In genomic region chr10:125820705-125821104, GRCh38 we compare ENCODE assay signal across 12 cellular contexts. TPM values are rescaled to one million over a fixed set of nuclear protein-coding genes. Genes with fewer than 3 reads are reported as not detected.
A peak's percentile ranks its signal among the peaks of the same experiment; 100 is the strongest.
DNase-seq lines count a peak whose midpoint lies in the region; ATAC-seq, FAIRE-seq and TF ChIP-seq lines count a peak whose summit lies in the region.
"Had no signal": no experiment of that assay in that cellular context is flagged by ENCODE, and none has a peak within 500 bp of the region (broad histone marks: within the 10 kb centered on the region; RNA-seq: fewer than 3 reads in every experiment).

No MANE protein-coding gene starts in this region.

- POLR2A ChIA-PET in HepG2 (lab: Yijun Ruan, JAX) = no interaction called here

- peaks cover 41% of the 10 kb centered on the region for H3K4me1 ChIP-seq in HepG2 (ENCODE audit: insufficient read depth, low read length)

- CTCF ChIA-PET in HepG2 (lab: Yijun Ruan, JAX; ENCODE audit: low intra/inter-chr PET ratio, low total read pairs) = no interaction called here

- no peak overlapping the region for H3K4me3 ChIP-seq in HepG2 (replicated peaks in 1 of 3; ENCODE audit: insufficient read depth in 1 of 3, low read depth in 2 of 3, low read length in 3 of 3)
- H3K4me3 ChIP-seq: lower lobe of right lung had no signal

- no peaks in the 10 kb centered on the region; a peak in 1 of 5 replicates for H3K27me3 ChIP-seq in HepG2 (ENCODE audit: control insufficient read depth in 1 of 2, insufficient read depth in 2 of 2, low read length in 2 of 2)

- 44% methylated on average over 1 of the region's 1 CpG for WGBS in HepG2 (ENCODE audit: low lambda C conversion rate)

- no TSS peak for BruUV-seq in HepG2 (replicated peaks; lab: Mats Ljungman, UMichigan)

- DNase-seq in HepG2 (ENCODE audit: low spot score) = no peak
- DNase-seq in activated gamma-delta T cell (lab: John Stamatoyannopoulos, UW) = no peak
- DNase-seq in DMS53 treated with DMSO at 0.1 percent for 48 hours (lab: John Stamatoyannopoulos, UW; ENCODE audit: unreplicated experiment) = no peak
- no peak for DNase-seq in left colon
- DNase-seq in inferior parietal cortex (ENCODE audit: extremely low spot score) = no peak
- DNase-seq: activated CD4-positive, alpha-beta T cell treated with anti-CD3 and anti-CD28 coated beads, Interleukin-2, amount 10 ng/mL, durations not matched to agents 7 days and 5 days; HFFc6; lower lobe of right lung; NCI-H1092 had no signal

- TF ChIP-seq RAD21 in HepG2 (CRISPR knock-in tag; IDR thresholded peaks at IDR 0.05) = no peak

- H3K79me2 ChIP-seq in HepG2 (ENCODE audit: insufficient read depth, low read length) = peaks cover 32% of the 10 kb centered on the region

- H2AFZ ChIP-seq in HepG2 (ENCODE audit: low read length) = no peak overlapping the region

- no peak for FAIRE-seq in HepG2 (lab: Jason Lieb, UNC)

- peaks cover 0 to 5% of the 10 kb centered on the region in 2 experiments; a peak in 3 of 5 replicates for H3K36me3 ChIP-seq in HepG2 (replicated peaks in 1 of 2; ENCODE audit: control insufficient read depth in 1 of 2, insufficient read depth in 2 of 2, low read length in 2 of 2)

- TF ChIP-seq POLR2A in HepG2 (IDR thresholded peaks at IDR 0.05; ENCODE audit: insufficient read depth in 1 of 2, low read depth in 2 of 2, low read length in 2 of 2) = no peak

- ATAC-seq in GM18870 (IDR thresholded peaks at IDR 0.05; ENCODE audit: unreplicated experiment) (peak; percentile 76), GM21526 (IDR thresholded peaks at IDR 0.05; ENCODE audit: low FRiP score, unreplicated experiment) (peak; percentile 50), HG03159 (IDR thresholded peaks at IDR 0.05; ENCODE audit: unreplicated experiment) (peak; percentile 48), HepG2 (no peak; the same call in 2 of the 3 replicates), left colon (no peak)
- ATAC-seq: lower lobe of right lung had no signal

- H3K9me3 ChIP-seq in HepG2 (ENCODE audit: low read length) = no peaks in the 10 kb centered on the region
- H3K9me3 ChIP-seq: lower lobe of right lung had no signal

- peak overlapping the region; percentile 10 for H3K27ac ChIP-seq in HepG2 (ENCODE audit: extremely low read length, insufficient read depth, low read length)
- H3K27ac ChIP-seq: lower lobe of right lung had no signal

- H3K4me2 ChIP-seq in HepG2 (ENCODE audit: low read depth, low read length) = no peak overlapping the region

- in situ Hi-C loops in HepG2 (cut with HindIII; ENCODE audit: extremely low pct_ligation_motif_present, low pct_unique_long_range_greater_than_20kb) = no loop called here

- TF ChIP-seq EP300 in HepG2 (IDR thresholded peaks at IDR 0.05; ENCODE audit: low read depth in 2 of 2, low read length in 2 of 2) (no peak), HepG2 (CRISPR knock-in tag; IDR thresholded peaks at IDR 0.05; ENCODE audit: borderline replicate concordance) (no peak)

- intact Hi-C loops in HepG2 (cut with micrococcal nuclease; ENCODE audit: unreplicated experiment) (loop anchor here (10.0 kb wide), 2 partner anchors 46 to 76 kb away; partner anchors contain the start of gene MMP21), left colon (cut with DNase I, micrococcal nuclease) (no loop called here)

- TF ChIP-seq CTCF in HepG2 (CRISPR knock-in tag; IDR thresholded peaks at IDR 0.05) = no peak

- no peak overlapping the region for H3K9ac ChIP-seq in HepG2 (ENCODE audit: insufficient read depth, low read depth, low read length)

- peaks cover 10% of the 10 kb centered on the region; the same call in 1 of the 2 replicates for H4K20me1 ChIP-seq in HepG2 (ENCODE audit: insufficient read depth, low read length)

TF ChIP-seq in HepG2, 621 proteins besides CTCF, POLR2A, EP300 and RAD21 (continues in another document):
- no peak for TF ChIP-seq ZFYVE20 (CRISPR knock-in tag; IDR thresholded peaks at IDR 0.05; ENCODE audit: borderline replicate concordance, low read depth)
- no peak for TF ChIP-seq ZFP90 (CRISPR knock-in tag; IDR thresholded peaks at IDR 0.05; ENCODE audit: borderline replicate concordance)
- no peak for TF ChIP-seq SNRNP70 (IDR thresholded peaks at IDR 0.05; ENCODE audit: low read depth, low read length)
- TF ChIP-seq JUNB (CRISPR knock-in tag; IDR thresholded peaks at IDR 0.05; ENCODE audit: borderline replicate concordance) = no peak
- no peak for TF ChIP-seq ZNF296 (CRISPR knock-in tag; conservative IDR thresholded peaks at IDR 0.05)
- TF ChIP-seq PRMT3 (CRISPR knock-in tag; IDR thresholded peaks at IDR 0.05; ENCODE audit: borderline replicate concordance, low read depth) = no peak

RNA-seq across cellular contexts. Expression of gene UROS, which starts 2.4 kb away (rescaled TPM):
- 48.2 and 49.9 TPM in 2 replicates for total RNA-seq in HepG2 (2016; rRNA removed; fragmentation: Illumina TruSeq; extraction: Trizol)
- 146 and 149 TPM in 2 replicates for total RNA-seq in HepG2 (2016; cell fraction: cytosol; rRNA removed; fragmentation: Illumina TruSeq; extraction: Trizol; ENCODE audit: low read depth)
- total RNA-seq in HepG2 (2016; cell fraction: insoluble cytoplasmic fraction; rRNA removed; fragmentation: Illumina TruSeq; extraction: Trizol) = 43.7 and 49.8 TPM in 2 replicates
- 133 and 145 TPM in 2 replicates for total RNA-seq in HepG2 (2016; cell fraction: membrane; rRNA removed; fragmentation: Illumina TruSeq; extraction: Trizol)
- total RNA-seq in HepG2 (2016; cell fraction: nucleus; rRNA removed; fragmentation: Illumina TruSeq; extraction: Trizol) = 33.8 and 39.7 TPM in 2 replicates
- 14.8 and 17.2 TPM in 2 replicates for polyA plus RNA-seq in HepG2 (2011; rRNA removed)
- 12.7 and 13.9 TPM in 2 replicates for polyA plus RNA-seq in HepG2 (2011; cell fraction: cytosol; rRNA removed)
- 25.0 and 27.9 TPM in 2 replicates for polyA plus RNA-seq in HepG2 (2011; cell fraction: nucleus; rRNA removed)
- polyA plus RNA-seq in HepG2 (2012) = 11.1 and 18.4 TPM in 2 replicates
- polyA plus RNA-seq in HepG2 (2016; cell fraction: cytosol; fragmentation: Illumina TruSeq; extraction: Trizol; ENCODE audit: low read depth) = 141 and 146 TPM in 2 replicates
- 42.6 and 42.7 TPM in 2 replicates for polyA plus RNA-seq in HepG2 (2016; cell fraction: insoluble cytoplasmic fraction; fragmentation: Illumina TruSeq; extraction: Trizol; ENCODE audit: low read depth)
- 116 and 117 TPM in 2 replicates for polyA plus RNA-seq in HepG2 (2016; cell fraction: membrane; fragmentation: Illumina TruSeq; extraction: Trizol; ENCODE audit: low read depth)
- polyA plus RNA-seq in HepG2 (2016; cell fraction: nucleus; fragmentation: Illumina TruSeq; extraction: Trizol; ENCODE audit: insufficient read depth, low read depth) = 42.4 and 49.6 TPM in 2 replicates
- 17.0 and 51.4 TPM in 2 replicates for polyA minus RNA-seq in HepG2 (2011; rRNA and poly(A)+ RNA removed; ENCODE audit: low replicate concordance)
- 7.4 and 8.4 TPM in 2 replicates for polyA minus RNA-seq in HepG2 (2011; cell fraction: cytosol; rRNA and poly(A)+ RNA removed)
- polyA minus RNA-seq in HepG2 (2011; cell fraction: nucleus; rRNA and poly(A)+ RNA removed) = 25.8 and 34.6 TPM in 2 replicates
- total RNA-seq in left colon = 10 to 100 TPM; 21.7 to 30.5 TPM

RNA-seq across cellular contexts. Expression of gene BCCIP, which starts 2.6 kb away (rescaled TPM):
- total RNA-seq in HepG2 (2016; rRNA removed; fragmentation: Illumina TruSeq; extraction: Trizol) (132 and 213 TPM in 2 replicates), left colon (10 to 100 TPM; 31.4 to 34.4 TPM)
- 17.4 and 24.2 TPM in 2 replicates for total RNA-seq in HepG2 (2016; cell fraction: cytosol; rRNA removed; fragmentation: Illumina TruSeq; extraction: Trizol; ENCODE audit: low read depth)
- total RNA-seq in HepG2 (2016; cell fraction: insoluble cytoplasmic fraction; rRNA removed; fragmentation: Illumina TruSeq; extraction: Trizol) = 136 and 219 TPM in 2 replicates
- total RNA-seq in HepG2 (2016; cell fraction: membrane; rRNA removed; fragmentation: Illumina TruSeq; extraction: Trizol) = 40.5 and 51.6 TPM in 2 replicates
- total RNA-seq in HepG2 (2016; cell fraction: nucleus; rRNA removed; fragmentation: Illumina TruSeq; extraction: Trizol) = 63.3 and 64.0 TPM in 2 replicates
- 26.7 and 37.0 TPM in 2 replicates for polyA plus RNA-seq in HepG2 (2011; rRNA removed)
- 14.9 and 21.5 TPM in 2 replicates for polyA plus RNA-seq in HepG2 (2011; cell fraction: cytosol; rRNA removed)
- polyA plus RNA-seq in HepG2 (2011; cell fraction: nucleus; rRNA removed) = 7.8 and 12.0 TPM in 2 replicates
- polyA plus RNA-seq in HepG2 (2012) = 64.4 and 87.4 TPM in 2 replicates
- 14.5 and 16.3 TPM in 2 replicates for polyA plus RNA-seq in HepG2 (2016; cell fraction: cytosol; fragmentation: Illumina TruSeq; extraction: Trizol; ENCODE audit: low read depth)
- polyA plus RNA-seq in HepG2 (2016; cell fraction: insoluble cytoplasmic fraction; fragmentation: Illumina TruSeq; extraction: Trizol; ENCODE audit: low read depth) = 249 and 275 TPM in 2 replicates
- polyA plus RNA-seq in HepG2 (2016; cell fraction: membrane; fragmentation: Illumina TruSeq; extraction: Trizol; ENCODE audit: low read depth) = 32.1 and 34.9 TPM in 2 replicates
- polyA plus RNA-seq in HepG2 (2016; cell fraction: nucleus; fragmentation: Illumina TruSeq; extraction: Trizol; ENCODE audit: insufficient read depth, low read depth) = 98.8 and 100 TPM in 2 replicates
- polyA minus RNA-seq in HepG2 (2011; rRNA and poly(A)+ RNA removed; ENCODE audit: low replicate concordance) = 6.6 and 17.6 TPM in 2 replicates
- 18.2 and 19.3 TPM in 2 replicates for polyA minus RNA-seq in HepG2 (2011; cell fraction: cytosol; rRNA and poly(A)+ RNA removed)
- polyA minus RNA-seq in HepG2 (2011; cell fraction: nucleus; rRNA and poly(A)+ RNA removed) = 42.0 and 46.0 TPM in 2 replicates

RNA-seq across cellular contexts. Expression of gene MMP21, which starts 45.1 kb away (rescaled TPM):
- not detected in 2 replicates for total RNA-seq in HepG2 (2016; rRNA removed; fragmentation: Illumina TruSeq; extraction: Trizol)
- total RNA-seq in HepG2 (2016; cell fraction: cytosol; rRNA removed; fragmentation: Illumina TruSeq; extraction: Trizol; ENCODE audit: low read depth) = not detected in 2 replicates
- total RNA-seq in HepG2 (2016; cell fraction: insoluble cytoplasmic fraction; rRNA removed; fragmentation: Illumina TruSeq; extraction: Trizol) = not detected in 2 replicates
- total RNA-seq in HepG2 (2016; cell fraction: membrane; rRNA removed; fragmentation: Illumina TruSeq; extraction: Trizol) = not detected in 2 replicates
- not detected in 2 replicates for total RNA-seq in HepG2 (2016; cell fraction: nucleus; rRNA removed; fragmentation: Illumina TruSeq; extraction: Trizol)
- not detected in 2 replicates for polyA plus RNA-seq in HepG2 (2011; rRNA removed)
- not detected in 2 replicates for polyA plus RNA-seq in HepG2 (2011; cell fraction: cytosol; rRNA removed)
- 0.10 TPM in 1 of 2 replicates, not detected in the other for polyA plus RNA-seq in HepG2 (2011; cell fraction: nucleus; rRNA removed)
- polyA plus RNA-seq in HepG2 (2012) = not detected in 2 replicates
- not detected in 2 replicates for polyA plus RNA-seq in HepG2 (2016; cell fraction: cytosol; fragmentation: Illumina TruSeq; extraction: Trizol; ENCODE audit: low read depth)
- not detected in 2 replicates for polyA plus RNA-seq in HepG2 (2016; cell fraction: insoluble cytoplasmic fraction; fragmentation: Illumina TruSeq; extraction: Trizol; ENCODE audit: low read depth)
- not detected in 2 replicates for polyA plus RNA-seq in HepG2 (2016; cell fraction: membrane; fragmentation: Illumina TruSeq; extraction: Trizol; ENCODE audit: low read depth)
- not detected in 2 replicates for polyA plus RNA-seq in HepG2 (2016; cell fraction: nucleus; fragmentation: Illumina TruSeq; extraction: Trizol; ENCODE audit: insufficient read depth, low read depth)
- polyA minus RNA-seq in HepG2 (2011; rRNA and poly(A)+ RNA removed; ENCODE audit: low replicate concordance) = not detected in 2 replicates
- not detected in 2 replicates for polyA minus RNA-seq in HepG2 (2011; cell fraction: cytosol; rRNA and poly(A)+ RNA removed)
- polyA minus RNA-seq in HepG2 (2011; cell fraction: nucleus; rRNA and poly(A)+ RNA removed) = not detected in 2 replicates
- not detected for total RNA-seq in left colon
- total RNA-seq: HFFc6, lower lobe of right lung had no signal

Comparison
In these comparisons a context has a peak if more than half of its experiments do, and no peak if none do; other contexts are left out.
1. ATAC-seq: peak in GM18870 (single experiment), GM21526 (single experiment) and HG03159 (single experiment); none in HepG2 (single experiment) and left colon (single experiment).